ENCODE assay signal across 8 cellular contexts in genomic region chr12:69052613-69053408, GRCh38.
DNase-seq lines count a peak whose midpoint lies in the region; ATAC-seq, FAIRE-seq and TF ChIP-seq lines count a peak whose summit lies in the region.

No MANE protein-coding gene starts in this region.

- no peak overlapping the region for H3K27ac ChIP-seq in endodermal cell (ENCODE audit: low read depth, low read length)
- no peak overlapping the region for H3K27ac ChIP-seq in substantia nigra (ENCODE audit: low read depth, low read length, poor library complexity, severe bottlenecking)

- peak; percentile 88 for ATAC-seq in GM18907 (IDR thresholded peaks at IDR 0.05; ENCODE audit: unreplicated experiment)

- peaks cover 5% of the 10 kb centered on the region for H3K9me3 ChIP-seq in endodermal cell (ENCODE audit: control insufficient read depth, low read length)

- peaks cover 2% of the 10 kb centered on the region for H3K27me3 Mint-ChIP-seq in endodermal cell (ENCODE audit: insufficient read depth)

- WGBS in endodermal cell (ENCODE audit: insufficient coverage in 1 of 2, insufficient read length in 1 of 2), 2 experiments, result 70 to 74% methylated on average over 5 to 6 of the region's 8 CpGs

- H3K36me3 Mint-ChIP-seq in endodermal cell (ENCODE audit: low read depth), result no peaks in the 10 kb centered on the region

- no peaks in the 10 kb centered on the region for H3K36me3 ChIP-seq in endodermal cell (ENCODE audit: control insufficient read depth, insufficient read depth, low read length)

- no peak overlapping the region for H3K4me3 Mint-ChIP-seq in endodermal cell

- peaks cover 15% of the 10 kb centered on the region for H3K9me3 Mint-ChIP-seq in endodermal cell

- no peak overlapping the region for H3K4me3 ChIP-seq in endodermal cell (ENCODE audit: low read length)

- H3K27ac Mint-ChIP-seq in endodermal cell, result peak overlapping the region; percentile 54

- H3K27me3 ChIP-seq in endodermal cell (ENCODE audit: control insufficient read depth, insufficient read depth, low read length, poor library complexity, severe bottlenecking), result no peaks in the 10 kb centered on the region

- H3K4me1 Mint-ChIP-seq in endodermal cell, result peaks cover 29% of the 10 kb centered on the region

- peak; percentile 91 for FAIRE-seq in RCC 7860 (lab: Jason Lieb, UNC)

- DNase-seq in RCC 7860 (ENCODE audit: low spot score), result peak; percentile 94
- peak; percentile 90 for DNase-seq in endodermal cell
- DNase-seq in stimulated activated CD4-positive, alpha-beta T cell treated with anti-CD3 and anti-CD28 coated beads, Interleukin-12 subunit alpha, Interleukin-12 subunit beta, amount 100 ng/mL, for 48 hours (ENCODE audit: low read depth in 2 of 3, low spot score in 1 of 3), result peak; percentile 32 to 47 (median 43)
- DNase-seq in NCI-H345 (lab: John Stamatoyannopoulos, UW), result no peak
- no peak for DNase-seq in substantia nigra (lab: John Stamatoyannopoulos, UW)
- DNase-seq in C1 segment of cervical spinal cord (lab: John Stamatoyannopoulos, UW), result no peak
- DNase-seq in cerebellar nuclear complex (lab: John Stamatoyannopoulos, UW), result no peak

- no peak overlapping the region for H3K9ac ChIP-seq in endodermal cell (ENCODE audit: extremely low read depth, low read length, poor library complexity, severe bottlenecking)

- peaks cover 6% of the 10 kb centered on the region for H3K4me1 ChIP-seq in endodermal cell (ENCODE audit: control insufficient read depth, insufficient read depth, low read length)

- TF ChIP-seq CTCF in endodermal cell (conservative IDR thresholded peaks at IDR 0.05), result no peak

Comparison
In these comparisons a context has a peak if more than half of its experiments do, and no peak if none do; other contexts are left out.
1. DNase-seq: peak in RCC 7860 (single experiment), endodermal cell (single experiment) and stimulated activated CD4-positive, alpha-beta T cell treated with anti-CD3 and anti-CD28 coated beads, Interleukin-12 subunit alpha, Interleukin-12 subunit beta, amount 100 ng/mL, for 48 hours (3 of 3); none in NCI-H345 (single experiment), substantia nigra (0 of 49), C1 segment of cervical spinal cord (0 of 14) and cerebellar nuclear complex (0 of 2).